In the genomic region with DNA sequence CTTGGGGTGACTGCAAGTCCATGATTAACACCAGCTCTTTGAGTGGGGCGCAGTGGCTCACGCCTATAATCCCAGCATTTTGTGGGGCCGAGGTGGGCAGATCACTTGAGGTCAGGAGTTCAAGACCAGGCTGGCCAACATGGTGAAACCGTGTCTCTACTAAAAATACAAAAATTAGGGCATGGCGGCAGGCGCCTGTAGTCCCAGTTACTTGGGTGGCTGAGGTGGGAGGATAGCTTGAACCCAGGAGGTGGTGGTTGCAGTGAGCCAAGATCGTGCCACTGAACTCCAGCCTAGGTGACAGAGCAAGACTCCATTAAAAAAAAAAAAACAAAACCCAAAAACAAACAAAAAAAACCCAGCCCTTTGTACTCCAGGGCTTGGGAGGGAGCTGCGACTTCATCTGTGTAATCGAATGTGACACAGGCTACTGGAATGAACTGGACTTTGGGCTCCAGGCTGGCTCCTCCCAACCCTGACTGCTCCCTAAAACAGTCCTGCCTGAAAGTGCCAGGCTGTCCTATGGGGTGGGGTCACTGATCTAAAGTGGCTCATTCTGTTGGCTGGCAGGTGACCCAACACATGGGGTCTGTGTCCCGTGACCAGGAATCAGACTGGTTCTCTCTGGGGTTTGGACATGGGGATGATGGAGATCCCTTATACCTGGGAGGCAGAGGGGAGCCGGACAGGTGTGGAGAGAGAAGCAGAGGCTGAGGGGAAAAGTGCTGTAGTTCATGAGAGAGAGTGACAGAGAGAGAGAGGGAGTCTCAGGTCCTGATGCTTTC, we compare ENCODE assay signal across 1 cellular context.
TF ChIP-seq lines count a peak whose summit lies in the region.

No MANE protein-coding gene starts in this region.

TF ChIP-seq in HepG2, 621 proteins besides CTCF, POLR2A, EP300 and RAD21 (continues in another document):
- TF ChIP-seq ZNF678 (CRISPR knock-in tag; IDR thresholded peaks at IDR 0.05): no peak
- TF ChIP-seq, protein P1, sequence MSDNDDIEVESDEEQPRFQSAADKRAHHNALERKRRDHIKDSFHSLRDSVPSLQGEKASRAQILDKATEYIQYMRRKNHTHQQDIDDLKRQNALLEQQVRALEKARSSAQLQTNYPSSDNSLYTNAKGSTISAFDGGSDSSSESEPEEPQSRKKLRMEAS (IDR thresholded peaks at IDR 0.05): 0 out of 2 replicates have a peak, but pooled peaks have one; percentile 32
- TF ChIP-seq, protein P2, sequence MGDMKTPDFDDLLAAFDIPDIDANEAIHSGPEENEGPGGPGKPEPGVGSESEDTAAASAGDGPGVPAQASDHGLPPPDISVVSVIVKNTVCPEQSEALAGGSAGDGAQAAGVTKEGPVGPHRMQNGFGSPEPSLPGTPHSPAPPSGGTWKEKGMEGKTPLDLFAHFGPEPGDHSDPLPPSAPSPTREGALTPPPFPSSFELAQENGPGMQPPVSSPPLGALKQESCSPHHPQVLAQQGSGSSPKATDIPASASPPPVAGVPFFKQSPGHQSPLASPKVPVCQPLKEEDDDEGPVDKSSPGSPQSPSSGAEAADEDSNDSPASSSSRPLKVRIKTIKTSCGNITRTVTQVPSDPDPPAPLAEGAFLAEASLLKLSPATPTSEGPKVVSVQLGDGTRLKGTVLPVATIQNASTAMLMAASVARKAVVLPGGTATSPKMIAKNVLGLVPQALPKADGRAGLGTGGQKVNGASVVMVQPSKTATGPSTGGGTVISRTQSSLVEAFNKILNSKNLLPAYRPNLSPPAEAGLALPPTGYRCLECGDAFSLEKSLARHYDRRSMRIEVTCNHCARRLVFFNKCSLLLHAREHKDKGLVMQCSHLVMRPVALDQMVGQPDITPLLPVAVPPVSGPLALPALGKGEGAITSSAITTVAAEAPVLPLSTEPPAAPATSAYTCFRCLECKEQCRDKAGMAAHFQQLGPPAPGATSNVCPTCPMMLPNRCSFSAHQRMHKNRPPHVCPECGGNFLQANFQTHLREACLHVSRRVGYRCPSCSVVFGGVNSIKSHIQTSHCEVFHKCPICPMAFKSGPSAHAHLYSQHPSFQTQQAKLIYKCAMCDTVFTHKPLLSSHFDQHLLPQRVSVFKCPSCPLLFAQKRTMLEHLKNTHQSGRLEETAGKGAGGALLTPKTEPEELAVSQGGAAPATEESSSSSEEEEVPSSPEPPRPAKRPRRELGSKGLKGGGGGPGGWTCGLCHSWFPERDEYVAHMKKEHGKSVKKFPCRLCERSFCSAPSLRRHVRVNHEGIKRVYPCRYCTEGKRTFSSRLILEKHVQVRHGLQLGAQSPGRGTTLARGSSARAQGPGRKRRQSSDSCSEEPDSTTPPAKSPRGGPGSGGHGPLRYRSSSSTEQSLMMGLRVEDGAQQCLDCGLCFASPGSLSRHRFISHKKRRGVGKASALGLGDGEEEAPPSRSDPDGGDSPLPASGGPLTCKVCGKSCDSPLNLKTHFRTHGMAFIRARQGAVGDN (CRISPR knock-in tag; IDR thresholded peaks at IDR 0.05): peak; percentile 36
- TF ChIP-seq ZSCAN30 (CRISPR knock-in tag; IDR thresholded peaks at IDR 0.05): 0 out of 2 replicates have a peak, but pooled peaks have one; percentile 26
- no peak for TF ChIP-seq RBFOX2 (IDR thresholded peaks at IDR 0.05; ENCODE audit: low read depth, low read length)
- no peak for TF ChIP-seq ZNF652 (CRISPR knock-in tag; IDR thresholded peaks at IDR 0.05; ENCODE audit: borderline replicate concordance, low read depth)
- TF ChIP-seq HMGA1 (CRISPR knock-in tag; conservative IDR thresholded peaks at IDR 0.05): no peak
- peak; percentile 20; the same call in 1 of the 2 replicates for TF ChIP-seq CEBPG (CRISPR knock-in tag; IDR thresholded peaks at IDR 0.05)
- no peak for TF ChIP-seq ZNF790 (CRISPR knock-in tag; IDR thresholded peaks at IDR 0.05; ENCODE audit: borderline replicate concordance)
- no peak for TF ChIP-seq CENPX (CRISPR knock-in tag; IDR thresholded peaks at IDR 0.05)
- no peak for TF ChIP-seq CBFB (CRISPR knock-in tag; IDR thresholded peaks at IDR 0.05)
- TF ChIP-seq SNAPC2 (CRISPR knock-in tag; IDR thresholded peaks at IDR 0.05): no peak
- TF ChIP-seq, protein P3, sequence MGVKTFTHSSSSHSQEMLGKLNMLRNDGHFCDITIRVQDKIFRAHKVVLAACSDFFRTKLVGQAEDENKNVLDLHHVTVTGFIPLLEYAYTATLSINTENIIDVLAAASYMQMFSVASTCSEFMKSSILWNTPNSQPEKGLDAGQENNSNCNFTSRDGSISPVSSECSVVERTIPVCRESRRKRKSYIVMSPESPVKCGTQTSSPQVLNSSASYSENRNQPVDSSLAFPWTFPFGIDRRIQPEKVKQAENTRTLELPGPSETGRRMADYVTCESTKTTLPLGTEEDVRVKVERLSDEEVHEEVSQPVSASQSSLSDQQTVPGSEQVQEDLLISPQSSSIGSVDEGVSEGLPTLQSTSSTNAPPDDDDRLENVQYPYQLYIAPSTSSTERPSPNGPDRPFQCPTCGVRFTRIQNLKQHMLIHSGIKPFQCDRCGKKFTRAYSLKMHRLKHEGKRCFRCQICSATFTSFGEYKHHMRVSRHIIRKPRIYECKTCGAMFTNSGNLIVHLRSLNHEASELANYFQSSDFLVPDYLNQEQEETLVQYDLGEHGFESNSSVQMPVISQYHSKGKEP (CRISPR knock-in tag; IDR thresholded peaks at IDR 0.05): no peak
- TF ChIP-seq ZIK1 (CRISPR knock-in tag; IDR thresholded peaks at IDR 0.05; ENCODE audit: borderline replicate concordance, low read depth): no peak
- TF ChIP-seq ZFP36L2 (CRISPR knock-in tag; IDR thresholded peaks at IDR 0.05): no peak
- peak; percentile 51 for TF ChIP-seq NR2F6 (IDR thresholded peaks at IDR 0.05)
- no peak for TF ChIP-seq NR2F6 (CRISPR knock-in tag; IDR thresholded peaks at IDR 0.05)
- no peak for TF ChIP-seq ZNF550 (CRISPR knock-in tag; IDR thresholded peaks at IDR 0.05; ENCODE audit: borderline replicate concordance)
- TF ChIP-seq MXI1 (IDR thresholded peaks at IDR 0.05; ENCODE audit: borderline replicate concordance, low read depth, low read length): peak; percentile 26; the same call in 1 of the 3 replicates
- peak; percentile 32; the same call in 1 of the 2 replicates for TF ChIP-seq ISL2 (CRISPR knock-in tag; IDR thresholded peaks at IDR 0.05)
- TF ChIP-seq GABPA (IDR thresholded peaks at IDR 0.05; ENCODE audit: low read depth, low read length): no peak
- no peak for TF ChIP-seq GABPA (CRISPR knock-in tag; IDR thresholded peaks at IDR 0.05; ENCODE audit: low read depth)
- no peak; the same call in 1 of the 2 replicates for TF ChIP-seq FOXC1 (CRISPR knock-in tag; IDR thresholded peaks at IDR 0.05; ENCODE audit: borderline replicate concordance)
- peak; percentile 33; the same call in 1 of the 2 replicates for TF ChIP-seq MEF2D (CRISPR knock-in tag; IDR thresholded peaks at IDR 0.05)
- no peak for TF ChIP-seq RARG (CRISPR knock-in tag; IDR thresholded peaks at IDR 0.05; ENCODE audit: low read depth)
- TF ChIP-seq ZNF232 (CRISPR knock-in tag; IDR thresholded peaks at IDR 0.05; ENCODE audit: borderline replicate concordance): 0 out of 2 replicates have a peak, but pooled peaks have one; percentile 19
- peak; percentile 36 for TF ChIP-seq TBL1XR1 (IDR thresholded peaks at IDR 0.05; ENCODE audit: borderline replicate concordance, low read length, partially characterized antibody)
- no peak for TF ChIP-seq PCBP2 (optimal IDR thresholded peaks at IDR 0.05; ENCODE audit: low read depth, low read length, poor library complexity, severe bottlenecking)
- TF ChIP-seq, protein P4, sequence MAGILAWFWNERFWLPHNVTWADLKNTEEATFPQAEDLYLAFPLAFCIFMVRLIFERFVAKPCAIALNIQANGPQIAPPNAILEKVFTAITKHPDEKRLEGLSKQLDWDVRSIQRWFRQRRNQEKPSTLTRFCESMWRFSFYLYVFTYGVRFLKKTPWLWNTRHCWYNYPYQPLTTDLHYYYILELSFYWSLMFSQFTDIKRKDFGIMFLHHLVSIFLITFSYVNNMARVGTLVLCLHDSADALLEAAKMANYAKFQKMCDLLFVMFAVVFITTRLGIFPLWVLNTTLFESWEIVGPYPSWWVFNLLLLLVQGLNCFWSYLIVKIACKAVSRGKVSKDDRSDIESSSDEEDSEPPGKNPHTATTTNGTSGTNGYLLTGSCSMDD (CRISPR knock-in tag; IDR thresholded peaks at IDR 0.05): no peak
- TF ChIP-seq, protein P5, sequence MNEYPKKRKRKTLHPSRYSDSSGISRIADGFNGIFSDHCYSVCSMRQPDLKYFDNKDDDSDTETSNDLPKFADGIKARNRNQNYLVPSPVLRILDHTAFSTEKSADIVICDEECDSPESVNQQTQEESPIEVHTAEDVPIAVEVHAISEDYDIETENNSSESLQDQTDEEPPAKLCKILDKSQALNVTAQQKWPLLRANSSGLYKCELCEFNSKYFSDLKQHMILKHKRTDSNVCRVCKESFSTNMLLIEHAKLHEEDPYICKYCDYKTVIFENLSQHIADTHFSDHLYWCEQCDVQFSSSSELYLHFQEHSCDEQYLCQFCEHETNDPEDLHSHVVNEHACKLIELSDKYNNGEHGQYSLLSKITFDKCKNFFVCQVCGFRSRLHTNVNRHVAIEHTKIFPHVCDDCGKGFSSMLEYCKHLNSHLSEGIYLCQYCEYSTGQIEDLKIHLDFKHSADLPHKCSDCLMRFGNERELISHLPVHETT (CRISPR knock-in tag; conservative IDR thresholded peaks at IDR 0.05): no peak
- no peak for TF ChIP-seq ZNF616 (CRISPR knock-in tag; IDR thresholded peaks at IDR 0.05; ENCODE audit: low read depth)
- TF ChIP-seq, protein P6, sequence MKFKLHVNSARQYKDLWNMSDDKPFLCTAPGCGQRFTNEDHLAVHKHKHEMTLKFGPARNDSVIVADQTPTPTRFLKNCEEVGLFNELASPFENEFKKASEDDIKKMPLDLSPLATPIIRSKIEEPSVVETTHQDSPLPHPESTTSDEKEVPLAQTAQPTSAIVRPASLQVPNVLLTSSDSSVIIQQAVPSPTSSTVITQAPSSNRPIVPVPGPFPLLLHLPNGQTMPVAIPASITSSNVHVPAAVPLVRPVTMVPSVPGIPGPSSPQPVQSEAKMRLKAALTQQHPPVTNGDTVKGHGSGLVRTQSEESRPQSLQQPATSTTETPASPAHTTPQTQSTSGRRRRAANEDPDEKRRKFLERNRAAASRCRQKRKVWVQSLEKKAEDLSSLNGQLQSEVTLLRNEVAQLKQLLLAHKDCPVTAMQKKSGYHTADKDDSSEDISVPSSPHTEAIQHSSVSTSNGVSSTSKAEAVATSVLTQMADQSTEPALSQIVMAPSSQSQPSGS (CRISPR knock-in tag; IDR thresholded peaks at IDR 0.05): no peak
- TF ChIP-seq PAWR (CRISPR knock-in tag; IDR thresholded peaks at IDR 0.05; ENCODE audit: borderline replicate concordance): no peak
- TF ChIP-seq FOXP1 (IDR thresholded peaks at IDR 0.05): no peak
- peak; percentile 35; the same call in 1 of the 2 replicates for TF ChIP-seq FOXP1 (CRISPR knock-in tag; IDR thresholded peaks at IDR 0.05)
- TF ChIP-seq, protein P7, sequence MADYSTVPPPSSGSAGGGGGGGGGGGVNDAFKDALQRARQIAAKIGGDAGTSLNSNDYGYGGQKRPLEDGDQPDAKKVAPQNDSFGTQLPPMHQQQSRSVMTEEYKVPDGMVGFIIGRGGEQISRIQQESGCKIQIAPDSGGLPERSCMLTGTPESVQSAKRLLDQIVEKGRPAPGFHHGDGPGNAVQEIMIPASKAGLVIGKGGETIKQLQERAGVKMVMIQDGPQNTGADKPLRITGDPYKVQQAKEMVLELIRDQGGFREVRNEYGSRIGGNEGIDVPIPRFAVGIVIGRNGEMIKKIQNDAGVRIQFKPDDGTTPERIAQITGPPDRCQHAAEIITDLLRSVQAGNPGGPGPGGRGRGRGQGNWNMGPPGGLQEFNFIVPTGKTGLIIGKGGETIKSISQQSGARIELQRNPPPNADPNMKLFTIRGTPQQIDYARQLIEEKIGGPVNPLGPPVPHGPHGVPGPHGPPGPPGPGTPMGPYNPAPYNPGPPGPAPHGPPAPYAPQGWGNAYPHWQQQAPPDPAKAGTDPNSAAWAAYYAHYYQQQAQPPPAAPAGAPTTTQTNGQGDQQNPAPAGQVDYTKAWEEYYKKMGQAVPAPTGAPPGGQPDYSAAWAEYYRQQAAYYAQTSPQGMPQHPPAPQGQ (CRISPR knock-in tag; IDR thresholded peaks at IDR 0.05; ENCODE audit: borderline replicate concordance): no peak
- no peak for TF ChIP-seq SRSF1 (optimal IDR thresholded peaks at IDR 0.05; ENCODE audit: low read depth, low read length)
- no peak for TF ChIP-seq NKX3-1 (CRISPR knock-in tag; IDR thresholded peaks at IDR 0.05)
- no peak for TF ChIP-seq ZNF766 (CRISPR knock-in tag; IDR thresholded peaks at IDR 0.05; ENCODE audit: borderline replicate concordance)
- no peak for TF ChIP-seq MTA3 (CRISPR knock-in tag; IDR thresholded peaks at IDR 0.05)
- TF ChIP-seq TCF7 (IDR thresholded peaks at IDR 0.05; ENCODE audit: low read depth): peak; percentile 31; the same call in 1 of the 2 replicates
- TF ChIP-seq IRF2 (CRISPR knock-in tag; IDR thresholded peaks at IDR 0.05): no peak
- 0 out of 2 replicates have a peak, but pooled peaks have one; percentile 13 for TF ChIP-seq ZNF441 (CRISPR knock-in tag; IDR thresholded peaks at IDR 0.05; ENCODE audit: borderline replicate concordance)
- TF ChIP-seq, protein P8, sequence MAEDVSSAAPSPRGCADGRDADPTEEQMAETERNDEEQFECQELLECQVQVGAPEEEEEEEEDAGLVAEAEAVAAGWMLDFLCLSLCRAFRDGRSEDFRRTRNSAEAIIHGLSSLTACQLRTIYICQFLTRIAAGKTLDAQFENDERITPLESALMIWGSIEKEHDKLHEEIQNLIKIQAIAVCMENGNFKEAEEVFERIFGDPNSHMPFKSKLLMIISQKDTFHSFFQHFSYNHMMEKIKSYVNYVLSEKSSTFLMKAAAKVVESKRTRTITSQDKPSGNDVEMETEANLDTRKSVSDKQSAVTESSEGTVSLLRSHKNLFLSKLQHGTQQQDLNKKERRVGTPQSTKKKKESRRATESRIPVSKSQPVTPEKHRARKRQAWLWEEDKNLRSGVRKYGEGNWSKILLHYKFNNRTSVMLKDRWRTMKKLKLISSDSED (CRISPR knock-in tag; IDR thresholded peaks at IDR 0.05): no peak
- TF ChIP-seq, protein P9, sequence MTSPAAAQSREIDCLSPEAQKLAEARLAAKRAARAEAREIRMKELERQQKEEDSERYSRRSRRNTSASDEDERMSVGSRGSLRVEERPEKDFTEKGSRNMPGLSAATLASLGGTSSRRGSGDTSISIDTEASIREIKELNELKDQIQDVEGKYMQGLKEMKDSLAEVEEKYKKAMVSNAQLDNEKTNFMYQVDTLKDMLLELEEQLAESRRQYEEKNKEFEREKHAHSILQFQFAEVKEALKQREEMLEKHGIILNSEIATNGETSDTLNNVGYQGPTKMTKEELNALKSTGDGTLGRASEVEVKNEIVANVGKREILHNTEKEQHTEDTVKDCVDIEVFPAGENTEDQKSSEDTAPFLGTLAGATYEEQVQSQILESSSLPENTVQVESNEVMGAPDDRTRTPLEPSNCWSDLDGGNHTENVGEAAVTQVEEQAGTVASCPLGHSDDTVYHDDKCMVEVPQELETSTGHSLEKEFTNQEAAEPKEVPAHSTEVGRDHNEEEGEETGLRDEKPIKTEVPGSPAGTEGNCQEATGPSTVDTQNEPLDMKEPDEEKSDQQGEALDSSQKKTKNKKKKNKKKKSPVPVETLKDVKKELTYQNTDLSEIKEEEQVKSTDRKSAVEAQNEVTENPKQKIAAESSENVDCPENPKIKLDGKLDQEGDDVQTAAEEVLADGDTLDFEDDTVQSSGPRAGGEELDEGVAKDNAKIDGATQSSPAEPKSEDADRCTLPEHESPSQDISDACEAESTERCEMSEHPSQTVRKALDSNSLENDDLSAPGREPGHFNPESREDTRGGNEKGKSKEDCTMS (CRISPR knock-in tag; conservative IDR thresholded peaks at IDR 0.05): no peak
- TF ChIP-seq, protein P10, sequence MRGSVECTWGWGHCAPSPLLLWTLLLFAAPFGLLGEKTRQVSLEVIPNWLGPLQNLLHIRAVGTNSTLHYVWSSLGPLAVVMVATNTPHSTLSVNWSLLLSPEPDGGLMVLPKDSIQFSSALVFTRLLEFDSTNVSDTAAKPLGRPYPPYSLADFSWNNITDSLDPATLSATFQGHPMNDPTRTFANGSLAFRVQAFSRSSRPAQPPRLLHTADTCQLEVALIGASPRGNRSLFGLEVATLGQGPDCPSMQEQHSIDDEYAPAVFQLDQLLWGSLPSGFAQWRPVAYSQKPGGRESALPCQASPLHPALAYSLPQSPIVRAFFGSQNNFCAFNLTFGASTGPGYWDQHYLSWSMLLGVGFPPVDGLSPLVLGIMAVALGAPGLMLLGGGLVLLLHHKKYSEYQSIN (CRISPR knock-in tag; IDR thresholded peaks at IDR 0.05; ENCODE audit: borderline replicate concordance): no peak
